Comparison of ENCODE assay signal across 25 cellular contexts in genomic region chr1:172003766-172004530, GRCh38.
DNase-seq lines count a peak whose midpoint lies in the region; ATAC-seq and TF ChIP-seq lines count a peak whose summit lies in the region.
"Had no signal": no experiment of that assay in that cellular context is flagged by ENCODE, and none has a peak within 500 bp of the region (broad histone marks: within the 10 kb centered on the region; RNA-seq: fewer than 3 reads in every experiment).

No MANE protein-coding gene starts in this region.

- H3K4me3 ChIP-seq in AG10803 (ENCODE audit: low read length): no peak overlapping the region
- H3K4me3 ChIP-seq in hepatocyte: no peak overlapping the region
- no peak overlapping the region for H3K4me3 ChIP-seq in testis
- H3K4me3 ChIP-seq: body of pancreas, gastroesophageal sphincter, tibial nerve had no signal

- H3K4me1 ChIP-seq in hepatocyte (ENCODE audit: insufficient read depth) (peaks cover 12% of the 10 kb centered on the region), testis (no peaks in the 10 kb centered on the region)
- H3K4me1 ChIP-seq: body of pancreas, gastroesophageal sphincter had no signal

- DNase-seq in AG10803 (ENCODE audit: low read depth) (peak; percentile 24), HCEC 1CT (peak; percentile 8), T-helper 17 cell (no peak), hepatocyte (ENCODE audit: low spot score) (no peak), SIG-M5 treated with dmso at 0.1 percent for 504 hours (lab: John Stamatoyannopoulos, UW; ENCODE audit: unreplicated experiment) (no peak), testis (no peak)
- DNase-seq in naive thymus-derived CD8-positive, alpha-beta T cell: no peak
- DNase-seq: activated CD4-positive, alpha-beta T cell treated with anti-CD3 and anti-CD28 coated beads, Interleukin-2, amount 50 U/mL, for 4 hours; activated T-cell treated with anti-CD3 and anti-CD28 coated beads for 4 hours; body of pancreas; CD4-positive, alpha-beta memory T cell; cortex of kidney; DMS79; left colon; NCI-H146; NCI-H2227 treated with DMSO at 0.1 percent for 48 hours; retina; stimulated activated naive B cell treated with anti-CD40 and anti-IgM and Interleukin-4, amounts not matched to agents 10 μg/mL and 1 μg/mL and 100 μg/mL, for 72 hours had no signal

- H3K9me3 ChIP-seq in T-helper 17 cell (ENCODE audit: control insufficient read depth, low read length, poor library complexity, severe bottlenecking) (no peaks in the 10 kb centered on the region), hepatocyte (ENCODE audit: low read depth) (no peaks in the 10 kb centered on the region), testis (no peaks in the 10 kb centered on the region)
- H3K9me3 ChIP-seq: body of pancreas, gastroesophageal sphincter, neutrophil, tibial nerve had no signal

- POLR2A ChIA-PET in naive thymus-derived CD8-positive, alpha-beta T cell (lab: Charles Lee): no interaction called here

- 93% methylated on average over 3 of the region's 3 CpGs for WGBS in hepatocyte (ENCODE audit: low lambda C conversion rate, missing lambda C conversion rate)
- 90 to 92% methylated on average over 3 of the region's 3 CpGs for WGBS in testis, 2 donors

- TF ChIP-seq POLR2A in testis (IDR thresholded peaks at IDR 0.05): no peak

- peaks cover 11% of the 10 kb centered on the region for H3K4me1 Mint-ChIP-seq in T-helper 17 cell
- peaks cover 3 to 8% (median 5%) of the 10 kb centered on the region in 4 donors for H3K4me1 Mint-ChIP-seq in naive thymus-derived CD8-positive, alpha-beta T cell
- H3K4me1 Mint-ChIP-seq: stimulated activated naive B cell treated with anti-CD40 and anti-IgM and Interleukin-4, amounts not matched to agents 10 μg/mL and 1 μg/mL and 100 μg/mL, for 72 hours had no signal

- H3K36me3 Mint-ChIP-seq in T-helper 17 cell (ENCODE audit: low read depth): peaks cover 2% of the 10 kb centered on the region
- H3K36me3 Mint-ChIP-seq in naive thymus-derived CD8-positive, alpha-beta T cell: no peaks in the 10 kb centered on the region
- H3K36me3 Mint-ChIP-seq: activated naive CD4-positive, alpha-beta T cell treated with anti-CD3 and anti-CD28 coated beads, Interleukin-2, amount 50 U/mL, for 24 hours; CD4-positive, alpha-beta memory T cell; stimulated activated naive B cell treated with anti-CD40 and anti-IgM and Interleukin-4, amounts not matched to agents 10 μg/mL and 1 μg/mL and 100 μg/mL, for 72 hours had no signal

- no peaks in the 10 kb centered on the region for H3K36me3 ChIP-seq in hepatocyte (replicated peaks; ENCODE audit: insufficient read depth, low read depth)
- H3K36me3 ChIP-seq in testis (ENCODE audit: low read depth, missing control alignments): no peaks in the 10 kb centered on the region
- H3K36me3 ChIP-seq: gastroesophageal sphincter, neutrophil, tibial nerve had no signal

- H3K27me3 ChIP-seq in hepatocyte (no peaks in the 10 kb centered on the region), testis (no peaks in the 10 kb centered on the region)
- H3K27me3 ChIP-seq: body of pancreas, gastroesophageal sphincter, neutrophil, tibial nerve had no signal

- H2AFZ ChIP-seq in hepatocyte: no peak overlapping the region

- no peaks in the 10 kb centered on the region for H3K9me2 ChIP-seq in hepatocyte (replicated peaks; ENCODE audit: insufficient read depth)

- H4K20me1 ChIP-seq in hepatocyte (ENCODE audit: insufficient read depth, poor library complexity, severe bottlenecking): no peaks in the 10 kb centered on the region

- H3K4me2 ChIP-seq in hepatocyte: no peak overlapping the region
- H3K4me2 ChIP-seq: KMS-11 had no signal

- H3K27me3 Mint-ChIP-seq in T-helper 17 cell: no peaks in the 10 kb centered on the region
- no peaks in the 10 kb centered on the region for H3K27me3 Mint-ChIP-seq in naive thymus-derived CD8-positive, alpha-beta T cell
- H3K27me3 Mint-ChIP-seq: activated naive CD4-positive, alpha-beta T cell treated with anti-CD3 and anti-CD28 coated beads, Interleukin-2, amount 50 U/mL, for 24 hours; CD4-positive, alpha-beta memory T cell; stimulated activated naive B cell treated with anti-CD40 and anti-IgM and Interleukin-4, amounts not matched to agents 10 μg/mL and 1 μg/mL and 100 μg/mL, for 72 hours had no signal

- H3K4me3 Mint-ChIP-seq in T-helper 17 cell: no peak overlapping the region
- no peak overlapping the region for H3K4me3 Mint-ChIP-seq in naive thymus-derived CD8-positive, alpha-beta T cell
- H3K4me3 Mint-ChIP-seq: activated naive CD4-positive, alpha-beta T cell treated with anti-CD3 and anti-CD28 coated beads, Interleukin-2, amount 50 U/mL, for 24 hours; CD4-positive, alpha-beta memory T cell; stimulated activated naive B cell treated with anti-CD40 and anti-IgM and Interleukin-4, amounts not matched to agents 10 μg/mL and 1 μg/mL and 100 μg/mL, for 72 hours had no signal

- peak overlapping the region; percentile 17 for H3K27ac Mint-ChIP-seq in T-helper 17 cell
- H3K27ac Mint-ChIP-seq in naive thymus-derived CD8-positive, alpha-beta T cell: peak overlapping the region in 1 of 10 donors; percentile 8
- H3K27ac Mint-ChIP-seq: activated naive CD4-positive, alpha-beta T cell treated with anti-CD3 and anti-CD28 coated beads, Interleukin-2, amount 50 U/mL, for 24 hours; stimulated activated naive B cell treated with anti-CD40 and anti-IgM and Interleukin-4, amounts not matched to agents 10 μg/mL and 1 μg/mL and 100 μg/mL, for 72 hours had no signal

- intact Hi-C loops in testis (cut with DNase I; ENCODE audit: low total_unique reads): no loop called here

- ATAC-seq in T-helper 17 cell (no peak), GM18861 (IDR thresholded peaks at IDR 0.05; ENCODE audit: unreplicated experiment) (no peak)
- no peak for ATAC-seq in naive thymus-derived CD8-positive, alpha-beta T cell
- ATAC-seq: body of pancreas; gastroesophageal sphincter; stimulated activated naive B cell treated with anti-CD40 and anti-IgM and Interleukin-4, amounts not matched to agents 10 μg/mL and 1 μg/mL and 100 μg/mL, for 72 hours had no signal

- H3K27ac ChIP-seq in hepatocyte: peak overlapping the region; percentile 5
- no peak overlapping the region for H3K27ac ChIP-seq in testis
- H3K27ac ChIP-seq: body of pancreas, gastroesophageal sphincter, KMS-11, neutrophil, RWPE1 had no signal

- H3K9me3 Mint-ChIP-seq in naive thymus-derived CD8-positive, alpha-beta T cell: no peaks in the 10 kb centered on the region
- H3K9me3 Mint-ChIP-seq: activated naive CD4-positive, alpha-beta T cell treated with anti-CD3 and anti-CD28 coated beads, Interleukin-2, amount 50 U/mL, for 24 hours; CD4-positive, alpha-beta memory T cell; stimulated activated naive B cell treated with anti-CD40 and anti-IgM and Interleukin-4, amounts not matched to agents 10 μg/mL and 1 μg/mL and 100 μg/mL, for 72 hours had no signal

- TF ChIP-seq CTCF in AG10803 (conservative IDR thresholded peaks at IDR 0.05; ENCODE audit: low read length) (no peak), hepatocyte (IDR thresholded peaks at IDR 0.05; ENCODE audit: poor library complexity) (no peak), testis (IDR thresholded peaks at IDR 0.05) (no peak)

- no peaks in the 10 kb centered on the region for H3K79me2 ChIP-seq in hepatocyte

Comparison
In these comparisons a context has a peak if more than half of its experiments do, and no peak if none do; other contexts are left out.
1. DNase-seq: peak in AG10803 (single experiment) and HCEC 1CT (single experiment); none in T-helper 17 cell (0 of 3), hepatocyte (single experiment), SIG-M5 treated with dmso at 0.1 percent for 504 hours (single experiment), testis (single experiment) and naive thymus-derived CD8-positive, alpha-beta T cell (0 of 10).